In genomic region chr15:64701051-64701450, GRCh38 we compare ENCODE assay signal across 7 cellular contexts.
DNase-seq lines count a peak whose midpoint lies in the region; ATAC-seq, FAIRE-seq and TF ChIP-seq lines count a peak whose summit lies in the region.

No MANE protein-coding gene starts in this region.

- H3K4me1 Mint-ChIP-seq in activated T-helper 2 cell treated with anti-CD3 and anti-CD28 coated beads, Interferon-gamma antibody, Interleukin-2, Interleukin-4, amounts not matched to agents 10 μg/mL and 5 μg/mL and 100 μg/mL, durations not matched to agents 14 hours and 24 hours and 36 hours (ENCODE audit: low read depth) = peaks cover 51% of the 10 kb centered on the region
- H3K4me1 Mint-ChIP-seq in immature natural killer cell = peaks cover 46 to 63% of the 10 kb centered on the region in 2 donors
- H3K4me1 Mint-ChIP-seq in stimulated activated naive CD8-positive, alpha-beta T cell treated with anti-CD3 and anti-CD28 coated beads, Interleukin-15, amount 100 ng/mL, for 72 hours = peaks cover 69% of the 10 kb centered on the region

- H3K36me3 Mint-ChIP-seq in activated T-helper 2 cell treated with anti-CD3 and anti-CD28 coated beads, Interferon-gamma antibody, Interleukin-2, Interleukin-4, amounts not matched to agents 10 μg/mL and 5 μg/mL and 100 μg/mL, durations not matched to agents 14 hours and 24 hours and 36 hours (ENCODE audit: low read depth) = peaks cover 13% of the 10 kb centered on the region
- no peaks in the 10 kb centered on the region for H3K36me3 Mint-ChIP-seq in immature natural killer cell

- H3K4me3 ChIP-seq in HFF-Myc (replicated peaks; ENCODE audit: low read depth, low read length) (peak overlapping the region; percentile 76), kidney (ENCODE audit: low read length in 2 of 2) (peak overlapping the region in 1 of 2 donors; percentile 93)

- H3K9ac ChIP-seq in kidney (ENCODE audit: low read length in 2 of 2) = peak overlapping the region in 1 of 2 donors; percentile 78

- no peaks in the 10 kb centered on the region for H3K36me3 ChIP-seq in kidney (ENCODE audit: control insufficient read depth in 1 of 2, insufficient read depth in 2 of 2, low read length in 2 of 2)

- H3K4me3 Mint-ChIP-seq in activated T-helper 2 cell treated with anti-CD3 and anti-CD28 coated beads, Interferon-gamma antibody, Interleukin-2, Interleukin-4, amounts not matched to agents 10 μg/mL and 5 μg/mL and 100 μg/mL, durations not matched to agents 14 hours and 24 hours and 36 hours (ENCODE audit: low read depth) = peak overlapping the region; percentile 87
- H3K4me3 Mint-ChIP-seq in immature natural killer cell = peak overlapping the region; percentile 82 to 94 (median 91)
- peak overlapping the region; percentile 69 to 82 for H3K4me3 Mint-ChIP-seq in stimulated activated naive CD8-positive, alpha-beta T cell treated with anti-CD3 and anti-CD28 coated beads, Interleukin-15, amount 100 ng/mL, for 72 hours

- intact Hi-C loops in activated T-helper 2 cell treated with anti-CD3 and anti-CD28 coated beads, Interferon-gamma antibody, Interleukin-2, Interleukin-4, amounts not matched to agents 10 μg/mL and 5 μg/mL and 100 μg/mL, durations not matched to agents 14 hours and 24 hours and 36 hours (cut with micrococcal nuclease) = loop anchor here (5.0 kb wide), 1 partner anchor 481 kb away; no protein-coding TSS in a partner anchor
- intact Hi-C loops in posterior vena cava (cut with DNase I) (no loop called here), kidney (cut with DNase I) (no loop called here)

- peak overlapping the region; percentile 70 for H3K27ac Mint-ChIP-seq in activated T-helper 2 cell treated with anti-CD3 and anti-CD28 coated beads, Interferon-gamma antibody, Interleukin-2, Interleukin-4, amounts not matched to agents 10 μg/mL and 5 μg/mL and 100 μg/mL, durations not matched to agents 14 hours and 24 hours and 36 hours
- H3K27ac Mint-ChIP-seq in immature natural killer cell = peak overlapping the region in 4 of 6 donors; percentile 18 to 94 (median 88)
- no peak overlapping the region for H3K27ac Mint-ChIP-seq in stimulated activated naive CD8-positive, alpha-beta T cell treated with anti-CD3 and anti-CD28 coated beads, Interleukin-15, amount 100 ng/mL, for 72 hours

- H3K9me3 ChIP-seq in kidney (ENCODE audit: control insufficient read depth in 1 of 2, low read length in 2 of 2) = no peaks in the 10 kb centered on the region

- no peak for DNase-seq in HFF-Myc (ENCODE audit: extremely low read depth, low read depth)
- DNase-seq in activated T-helper 2 cell treated with anti-CD3 and anti-CD28 coated beads, Interferon-gamma antibody, Interleukin-2, Interleukin-4, amounts not matched to agents 10 μg/mL and 5 μg/mL and 100 μg/mL, durations not matched to agents 14 hours and 24 hours and 36 hours (ENCODE audit: low spot score) = no peak
- no peak for DNase-seq in immature natural killer cell
- DNase-seq in stimulated activated naive CD8-positive, alpha-beta T cell treated with anti-CD3 and anti-CD28 coated beads, Interleukin-15, amount 100 ng/mL, for 72 hours = no peak
- no peak for DNase-seq in posterior vena cava (ENCODE audit: low spot score)
- DNase-seq in pons (ENCODE audit: low spot score) = no peak
- no peak for DNase-seq in kidney

- peaks cover 25 to 43% of the 10 kb centered on the region in 2 donors for H3K4me1 ChIP-seq in kidney (ENCODE audit: control insufficient read depth in 1 of 2, insufficient read depth in 1 of 2, low read depth in 1 of 2, low read length in 2 of 2)

- no peaks in the 10 kb centered on the region for H3K27me3 Mint-ChIP-seq in activated T-helper 2 cell treated with anti-CD3 and anti-CD28 coated beads, Interferon-gamma antibody, Interleukin-2, Interleukin-4, amounts not matched to agents 10 μg/mL and 5 μg/mL and 100 μg/mL, durations not matched to agents 14 hours and 24 hours and 36 hours (ENCODE audit: low read depth)
- peaks cover 10 to 19% (median 14%) of the 10 kb centered on the region in 3 donors for H3K27me3 Mint-ChIP-seq in immature natural killer cell (ENCODE audit: low read depth in 3 of 3)
- no peaks in the 10 kb centered on the region for H3K27me3 Mint-ChIP-seq in stimulated activated naive CD8-positive, alpha-beta T cell treated with anti-CD3 and anti-CD28 coated beads, Interleukin-15, amount 100 ng/mL, for 72 hours

- ATAC-seq in stimulated activated naive CD8-positive, alpha-beta T cell treated with anti-CD3 and anti-CD28 coated beads, Interleukin-15, amount 100 ng/mL, for 72 hours = no peak

- TF ChIP-seq CTCF in HFF-Myc (IDR thresholded peaks at IDR 0.05; ENCODE audit: low read depth, low read length, missing control alignments) (no peak), kidney (IDR thresholded peaks at IDR 0.05; ENCODE audit: borderline replicate concordance, extremely low read depth, insufficient read depth) (no peak)

- FAIRE-seq in kidney (lab: Jason Lieb, UNC) = no peak

- no peaks in the 10 kb centered on the region for H3K9me3 Mint-ChIP-seq in activated T-helper 2 cell treated with anti-CD3 and anti-CD28 coated beads, Interferon-gamma antibody, Interleukin-2, Interleukin-4, amounts not matched to agents 10 μg/mL and 5 μg/mL and 100 μg/mL, durations not matched to agents 14 hours and 24 hours and 36 hours
- H3K9me3 Mint-ChIP-seq in immature natural killer cell = peaks cover 0 to 1% (median 0%) of the 10 kb centered on the region in 6 donors
- H3K9me3 Mint-ChIP-seq in stimulated activated naive CD8-positive, alpha-beta T cell treated with anti-CD3 and anti-CD28 coated beads, Interleukin-15, amount 100 ng/mL, for 72 hours = no peaks in the 10 kb centered on the region

- H3K27ac ChIP-seq in kidney (ENCODE audit: low read depth in 2 of 2, low read length in 2 of 2) = no peak overlapping the region

Comparison
In these comparisons a context has a peak if more than half of its experiments do, and no peak if none do; other contexts are left out.
1. H3K27ac Mint-ChIP-seq: peak in activated T-helper 2 cell treated with anti-CD3 and anti-CD28 coated beads, Interferon-gamma antibody, Interleukin-2, Interleukin-4, amounts not matched to agents 10 μg/mL and 5 μg/mL and 100 μg/mL, durations not matched to agents 14 hours and 24 hours and 36 hours (single experiment) and immature natural killer cell (4 of 6); none in stimulated activated naive CD8-positive, alpha-beta T cell treated with anti-CD3 and anti-CD28 coated beads, Interleukin-15, amount 100 ng/mL, for 72 hours (0 of 2).
2. Peak in every context shown above with its lines, with median percentiles within 50 percentile points of each other: H3K4me3 Mint-ChIP-seq.